ENCODE assay signal across 35 cellular contexts in the genomic region with DNA sequence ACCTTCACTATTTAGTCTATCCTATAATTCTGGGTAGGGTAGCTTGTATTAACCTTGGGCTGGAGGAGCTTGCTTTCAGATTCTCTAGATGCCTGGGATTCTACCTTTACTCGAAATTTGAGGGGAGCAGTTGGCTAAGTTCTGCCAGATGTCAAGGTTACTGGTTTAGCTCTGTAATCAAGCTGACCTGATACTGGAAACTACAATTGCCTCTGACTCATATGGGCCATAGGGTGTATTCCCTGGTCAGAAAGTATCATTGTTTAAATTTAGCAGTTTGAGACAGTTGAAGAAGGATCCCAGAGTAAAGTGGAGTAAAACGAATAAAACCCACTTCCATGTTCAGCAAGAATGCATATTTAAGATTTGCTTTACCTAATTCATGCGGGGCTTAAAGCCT.
DNase-seq lines count a peak whose midpoint lies in the region; ATAC-seq, FAIRE-seq and TF ChIP-seq lines count a peak whose summit lies in the region.
"Had no signal": no experiment of that assay in that cellular context is flagged by ENCODE, and none has a peak within 500 bp of the region (broad histone marks: within the 10 kb centered on the region; RNA-seq: fewer than 3 reads in every experiment).

No MANE protein-coding gene starts in this region.

- no peaks in the 10 kb centered on the region for H3K4me1 Mint-ChIP-seq in activated naive CD4-positive, alpha-beta T cell treated with anti-CD3 and anti-CD28 coated beads, Interleukin-2, amount 10 ng/mL, durations not matched to agents 7 days and 5 days
- H3K4me1 Mint-ChIP-seq in activated CD4-positive, alpha-beta T cell treated with anti-CD3 and anti-CD28 coated beads for 36 hours = no peaks in the 10 kb centered on the region
- H3K4me1 Mint-ChIP-seq: B cell; CD14-positive monocyte; CD4-positive, alpha-beta memory T cell; CD4-positive, CD25-positive, alpha-beta regulatory T cell; CD8-positive, alpha-beta memory T cell had no signal

- H3K27me3 Mint-ChIP-seq in activated naive CD4-positive, alpha-beta T cell treated with anti-CD3 and anti-CD28 coated beads, Interleukin-2, amount 10 ng/mL, durations not matched to agents 7 days and 5 days = no peaks in the 10 kb centered on the region
- H3K27me3 Mint-ChIP-seq in activated CD4-positive, alpha-beta T cell treated with anti-CD3 and anti-CD28 coated beads for 36 hours = no peaks in the 10 kb centered on the region
- H3K27me3 Mint-ChIP-seq: B cell; CD4-positive, alpha-beta memory T cell; CD4-positive, alpha-beta T cell had no signal

- 12% methylated on average over 3 of the region's 3 CpGs for WGBS in GM12878 (ENCODE audit: insufficient coverage, insufficient replicate concordance, low lambda C conversion rate, missing lambda C conversion rate)

- in situ Hi-C loops in GM12878 (cut with MboI) = no loop called here

- peak overlapping the region; percentile 11 for H3K27ac Mint-ChIP-seq in activated naive CD4-positive, alpha-beta T cell treated with anti-CD3 and anti-CD28 coated beads, Interleukin-2, amount 10 ng/mL, durations not matched to agents 7 days and 5 days
- no peak overlapping the region for H3K27ac Mint-ChIP-seq in activated CD4-positive, alpha-beta T cell treated with anti-CD3 and anti-CD28 coated beads for 36 hours
- H3K27ac Mint-ChIP-seq: B cell; CD14-positive monocyte; CD4-positive, alpha-beta memory T cell; CD4-positive, alpha-beta T cell; CD4-positive, CD25-positive, alpha-beta regulatory T cell; CD8-positive, alpha-beta memory T cell; CD8-positive, alpha-beta T cell had no signal

- no peak overlapping the region for H3K4me2 ChIP-seq in GM12878 (ENCODE audit: control insufficient read depth, insufficient read depth)
- H3K4me2 ChIP-seq: A549; BLaER1; BLaER1 treated with 17β-estradiol and CSF1 and Interleukin-3, amounts not matched to agents 10 nM and 100 nM had no signal

- H3K9me3 Mint-ChIP-seq in activated naive CD4-positive, alpha-beta T cell treated with anti-CD3 and anti-CD28 coated beads, Interleukin-2, amount 10 ng/mL, durations not matched to agents 7 days and 5 days = no peaks in the 10 kb centered on the region
- no peaks in the 10 kb centered on the region for H3K9me3 Mint-ChIP-seq in activated CD4-positive, alpha-beta T cell treated with anti-CD3 and anti-CD28 coated beads for 36 hours (ENCODE audit: low read depth)
- H3K9me3 Mint-ChIP-seq: CD8-positive, alpha-beta T cell had no signal

- no peaks in the 10 kb centered on the region for H3K27me3 ChIP-seq in GM12878 (replicated peaks in 1 of 2; ENCODE audit: control insufficient read depth in 2 of 2, insufficient read depth in 2 of 2, low read length in 1 of 2)
- H3K27me3 ChIP-seq: BE2C; BLaER1; BLaER1 treated with 17β-estradiol and CSF1 and Interleukin-3, amounts not matched to agents 10 nM and 100 nM had no signal

- no peak for TF ChIP-seq POLR2A in GM12878 (IDR thresholded peaks at IDR 0.05; ENCODE audit: low read depth, low read length)
- TF ChIP-seq POLR2A in erythroblast (IDR thresholded peaks at IDR 0.05; ENCODE audit: low read length) = no peak

- intact Hi-C loops in GM12878 (cut with micrococcal nuclease; ENCODE audit: unreplicated experiment) = no loop called here
- intact Hi-C loops in activated CD4-positive, alpha-beta T cell treated with anti-CD3 and anti-CD28 coated beads for 36 hours (cut with DNase I, micrococcal nuclease) = no loop called here

- no peak for TF ChIP-seq RAD21 in GM12878 (IDR thresholded peaks at IDR 0.05; ENCODE audit: insufficient read depth, low read depth, low read length)

- RAD21 ChIA-PET in GM12878 (lab: Charles Lee; ENCODE audit: unreplicated experiment) = interaction anchor here (1.0 to 1.1 kb wide), 2 partner anchors 261 to 493 kb away, joined by 3 read pairs; no protein-coding TSS in a partner anchor

- H2AFZ ChIP-seq in GM12878 (ENCODE audit: control insufficient read depth, low read depth, low read length) = no peak overlapping the region

- no peaks in the 10 kb centered on the region for H3K36me3 Mint-ChIP-seq in activated naive CD4-positive, alpha-beta T cell treated with anti-CD3 and anti-CD28 coated beads, Interleukin-2, amount 10 ng/mL, durations not matched to agents 7 days and 5 days
- no peaks in the 10 kb centered on the region for H3K36me3 Mint-ChIP-seq in activated CD4-positive, alpha-beta T cell treated with anti-CD3 and anti-CD28 coated beads for 36 hours (ENCODE audit: low read depth)
- H3K36me3 Mint-ChIP-seq: CD14-positive monocyte; CD4-positive, alpha-beta memory T cell; CD4-positive, CD25-positive, alpha-beta regulatory T cell; CD8-positive, alpha-beta memory T cell; CD8-positive, alpha-beta T cell had no signal

- FAIRE-seq in GM12878 (lab: Jason Lieb, UNC) = no peak
- FAIRE-seq: A204.1, A549, D721Med had no signal

- H3K4me1 ChIP-seq in GM12878 (ENCODE audit: control insufficient read depth, insufficient read depth, low read length) = no peaks in the 10 kb centered on the region
- H3K4me1 ChIP-seq: A549; BE2C; BLaER1; BLaER1 treated with 17β-estradiol and CSF1 and Interleukin-3, amounts not matched to agents 10 nM and 100 nM; Caco-2 had no signal

- no peak for TF ChIP-seq CTCF in GM12878 (IDR thresholded peaks at IDR 0.05 in 2 of 3, conservative IDR thresholded peaks at IDR 0.05 in 1 of 3; ENCODE audit: control insufficient read depth in 2 of 3, extremely low read depth in 1 of 3, insufficient read depth in 1 of 3, low read depth in 3 of 3, low read length in 3 of 3)

- DNase-seq in activated naive CD4-positive, alpha-beta T cell treated with anti-CD3 and anti-CD28 coated beads, Interleukin-2, amount 10 ng/mL, durations not matched to agents 7 days and 5 days = no peak
- no peak for DNase-seq in activated naive CD4-positive, alpha-beta T cell (lab: John Stamatoyannopoulos, UW)
- DNase-seq in GM12878 (ENCODE audit: low read depth, low spot score) (no peak), erythroblast (lab: John Stamatoyannopoulos, UW) (no peak)
- no peak for DNase-seq in activated CD4-positive, alpha-beta T cell treated with anti-CD3 and anti-CD28 coated beads for 36 hours
- DNase-seq: 8988T; ACHN; AML-193; BE2C; C1 segment of cervical spinal cord; Caco-2; Calu3; CD4-positive, alpha-beta memory T cell; CD4-positive, alpha-beta T cell; CD4-positive, CD25-positive, alpha-beta regulatory T cell; CD8-positive, alpha-beta memory T cell; CD8-positive, alpha-beta T cell; COR-L47; DMS 273 treated with DMSO at 0.1 percent for 48 hours; DMS153; DMS53; DMS79; DMS79 treated with DMSO at 0.1 percent for 48 hours; DND-41; EL had no signal

- SMC1A ChIA-PET in GM12878 (lab: Charles Lee; ENCODE audit: uncharacterized antibody, unreplicated experiment) = interaction anchor here (1.1 to 1.3 kb wide), 3 partner anchors 36 to 904 kb away, joined by 3 to 7 read pairs (median 5); no protein-coding TSS in a partner anchor

- no peak overlapping the region for H3K27ac ChIP-seq in GM12878 (ENCODE audit: control insufficient read depth, insufficient read depth)
- H3K27ac ChIP-seq: 22Rv1; A549; BLaER1; BLaER1 treated with 17β-estradiol and CSF1 and Interleukin-3, amounts not matched to agents 10 nM and 100 nM; C4-2B had no signal

- H3K4me3 ChIP-seq in GM12878 = no peak overlapping the region
- H3K4me3 ChIP-seq: A549; BLaER1; BLaER1 treated with 17β-estradiol and CSF1 and Interleukin-3, amounts not matched to agents 10 nM and 100 nM had no signal

- no peak overlapping the region for H3K9ac ChIP-seq in GM12878 (ENCODE audit: control insufficient read depth, insufficient read depth, low read length)
- H3K9ac ChIP-seq: BLaER1; BLaER1 treated with 17β-estradiol and CSF1 and Interleukin-3, amounts not matched to agents 10 nM and 100 nM had no signal

- no peak for TF ChIP-seq EP300 in GM12878 (IDR thresholded peaks at IDR 0.05; ENCODE audit: borderline replicate concordance in 1 of 2, control insufficient read depth in 1 of 2, low read depth in 2 of 2, low read length in 2 of 2)

- H3K79me2 ChIP-seq in GM12878 (ENCODE audit: control insufficient read depth, insufficient read depth, low read length) = no peaks in the 10 kb centered on the region

- BruUV-seq in GM12878 (replicated peaks; lab: Mats Ljungman, UMichigan) = no TSS peak

- ATAC-seq in GM18868 (IDR thresholded peaks at IDR 0.05; ENCODE audit: unreplicated experiment) (peak; percentile 73), GM12878 (peak; percentile 73)
- ATAC-seq in activated CD4-positive, alpha-beta T cell treated with anti-CD3 and anti-CD28 coated beads for 36 hours = no peak
- ATAC-seq: A549; CD8-positive, alpha-beta T cell had no signal

- CTCF ChIA-PET in activated naive CD4-positive, alpha-beta T cell treated with anti-CD3 and anti-CD28 coated beads, Interleukin-2, amount 10 ng/mL, durations not matched to agents 7 days and 5 days (lab: Charles Lee) = no interaction called here
- CTCF ChIA-PET in GM12878 (lab: Yijun Ruan, JAX) = interaction anchor here (1.0 to 1.4 kb wide), 2 partner anchors 115 to 262 kb away, joined by 3 to 6 read pairs; no protein-coding TSS in a partner anchor
- CTCF ChIA-PET in activated CD4-positive, alpha-beta T cell treated with anti-CD3 and anti-CD28 coated beads for 36 hours (lab: Charles Lee) = no interaction called here

- no peaks in the 10 kb centered on the region for H4K20me1 ChIP-seq in GM12878 (ENCODE audit: control insufficient read depth, insufficient read depth)
- H4K20me1 ChIP-seq: BLaER1; BLaER1 treated with 17β-estradiol and CSF1 and Interleukin-3, amounts not matched to agents 10 nM and 100 nM had no signal

- H3K36me3 ChIP-seq in GM12878 (ENCODE audit: control insufficient read depth in 2 of 2, insufficient read depth in 2 of 2, low read length in 1 of 2) = no peaks in the 10 kb centered on the region
- H3K36me3 ChIP-seq: BE2C; BLaER1; BLaER1 treated with 17β-estradiol and CSF1 and Interleukin-3, amounts not matched to agents 10 nM and 100 nM had no signal

- no peaks in the 10 kb centered on the region for H3K9me3 ChIP-seq in GM12878 (replicated peaks; ENCODE audit: control insufficient read depth, insufficient read depth, low read length)
- H3K9me3 ChIP-seq: A549, BE2C, Caco-2 had no signal

- POLR2A ChIA-PET in GM12878 (lab: Charles Lee) = no interaction called here
- POLR2A ChIA-PET in activated CD4-positive, alpha-beta T cell treated with anti-CD3 and anti-CD28 coated beads for 36 hours (lab: Charles Lee) = no interaction called here

- no peak overlapping the region for H3K4me3 Mint-ChIP-seq in activated naive CD4-positive, alpha-beta T cell treated with anti-CD3 and anti-CD28 coated beads, Interleukin-2, amount 10 ng/mL, durations not matched to agents 7 days and 5 days
- H3K4me3 Mint-ChIP-seq in activated CD4-positive, alpha-beta T cell treated with anti-CD3 and anti-CD28 coated beads for 36 hours = no peak overlapping the region
- H3K4me3 Mint-ChIP-seq: B cell; CD14-positive monocyte; CD4-positive, alpha-beta memory T cell; CD4-positive, alpha-beta T cell; CD4-positive, CD25-positive, alpha-beta regulatory T cell; CD8-positive, alpha-beta memory T cell; CD8-positive, alpha-beta T cell had no signal

TF ChIP-seq in GM12878, 131 proteins besides CTCF, POLR2A, EP300 and RAD21 (continues in another document):
- TF ChIP-seq MXI1 (IDR thresholded peaks at IDR 0.05; ENCODE audit: low read depth, low read length) = no peak
- TF ChIP-seq SP1 (IDR thresholded peaks at IDR 0.05; ENCODE audit: low read depth, low read length) = no peak
